1 cellular context compared by ENCODE assay signal in the genomic region with DNA sequence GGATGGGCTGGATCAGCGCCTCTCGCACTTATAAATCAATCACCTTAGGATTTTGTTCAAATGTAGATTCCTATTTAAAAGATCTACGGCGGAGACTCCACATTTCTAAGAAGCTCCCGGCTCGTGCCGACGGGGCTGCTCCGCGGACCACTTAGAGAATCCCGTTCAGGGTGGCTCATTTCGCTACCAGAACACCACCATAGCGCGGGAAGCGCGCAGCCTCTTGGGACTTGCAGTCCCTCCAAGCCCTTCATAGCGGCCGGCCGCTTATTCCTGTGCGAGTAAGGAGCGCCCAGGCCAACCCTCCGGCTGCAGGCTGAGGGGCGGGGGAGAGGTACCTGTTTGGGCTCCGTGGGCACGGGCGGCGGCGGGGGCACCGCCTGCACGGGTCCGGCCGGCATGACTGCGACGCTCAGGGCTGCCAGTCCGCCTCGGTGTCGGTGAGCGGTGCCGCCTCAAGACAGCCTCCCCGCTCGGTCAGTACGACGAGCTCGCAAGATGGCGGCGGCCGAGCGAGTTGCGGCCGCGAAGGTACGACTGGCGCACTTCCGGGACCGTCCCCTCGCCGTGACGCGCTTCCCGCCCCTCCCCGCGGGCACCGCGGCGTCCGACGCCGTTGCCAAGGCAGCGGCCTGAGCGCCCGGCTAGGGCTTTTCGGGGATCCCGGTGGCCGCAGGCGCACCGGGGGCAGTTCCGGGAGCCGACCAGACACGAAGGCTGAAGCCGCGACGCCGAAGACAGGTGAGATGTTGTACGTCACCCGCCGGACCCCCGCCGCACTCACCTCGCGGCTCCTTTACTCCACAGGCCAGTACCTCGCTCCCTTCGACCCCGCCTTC.
TF ChIP-seq lines count a peak whose summit lies in the region.

Gene CCDC157, plus strand, starts transcription at position 616 of the 839 bp plus-strand sequence. CDS start 8,994 bp downstream, outside the sequence.
A gene with protein sequence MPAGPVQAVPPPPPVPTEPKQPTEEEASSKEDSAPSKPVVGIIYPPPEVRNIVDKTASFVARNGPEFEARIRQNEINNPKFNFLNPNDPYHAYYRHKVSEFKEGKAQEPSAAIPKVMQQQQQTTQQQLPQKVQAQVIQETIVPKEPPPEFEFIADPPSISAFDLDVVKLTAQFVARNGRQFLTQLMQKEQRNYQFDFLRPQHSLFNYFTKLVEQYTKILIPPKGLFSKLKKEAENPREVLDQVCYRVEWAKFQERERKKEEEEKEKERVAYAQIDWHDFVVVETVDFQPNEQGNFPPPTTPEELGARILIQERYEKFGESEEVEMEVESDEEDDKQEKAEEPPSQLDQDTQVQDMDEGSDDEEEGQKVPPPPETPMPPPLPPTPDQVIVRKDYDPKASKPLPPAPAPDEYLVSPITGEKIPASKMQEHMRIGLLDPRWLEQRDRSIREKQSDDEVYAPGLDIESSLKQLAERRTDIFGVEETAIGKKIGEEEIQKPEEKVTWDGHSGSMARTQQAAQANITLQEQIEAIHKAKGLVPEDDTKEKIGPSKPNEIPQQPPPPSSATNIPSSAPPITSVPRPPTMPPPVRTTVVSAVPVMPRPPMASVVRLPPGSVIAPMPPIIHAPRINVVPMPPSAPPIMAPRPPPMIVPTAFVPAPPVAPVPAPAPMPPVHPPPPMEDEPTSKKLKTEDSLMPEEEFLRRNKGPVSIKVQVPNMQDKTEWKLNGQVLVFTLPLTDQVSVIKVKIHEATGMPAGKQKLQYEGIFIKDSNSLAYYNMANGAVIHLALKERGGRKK (minus strand): TSS at position 503 of the 839 bp plus-strand sequence. CDS start 102 bp downstream, at position 401.

TF ChIP-seq in HepG2, 621 proteins besides CTCF, POLR2A, EP300 and RAD21 (continued from another document and continues in another):
- TF ChIP-seq ZNF235 (CRISPR knock-in tag; IDR thresholded peaks at IDR 0.05; ENCODE audit: borderline replicate concordance), result no peak
- no peak for TF ChIP-seq ZNF746 (CRISPR knock-in tag; IDR thresholded peaks at IDR 0.05)
- no peak for TF ChIP-seq FOXJ3 (CRISPR knock-in tag; IDR thresholded peaks at IDR 0.05; ENCODE audit: borderline replicate concordance)
- peak; percentile 95 for TF ChIP-seq RFX3 (CRISPR knock-in tag; IDR thresholded peaks at IDR 0.05)
- TF ChIP-seq ZNF251 (CRISPR knock-in tag; IDR thresholded peaks at IDR 0.05), result no peak
- no peak for TF ChIP-seq NFE2L2 (IDR thresholded peaks at IDR 0.05; ENCODE audit: low read length)
- TF ChIP-seq HMGXB4 (CRISPR knock-in tag; IDR thresholded peaks at IDR 0.05; ENCODE audit: borderline replicate concordance in 1 of 2, low read depth in 1 of 2), result peak in 1 of 2 experiments; percentile 71
- no peak for TF ChIP-seq MIER2 (CRISPR knock-in tag; IDR thresholded peaks at IDR 0.05)
- no peak for TF ChIP-seq ATAD3A (CRISPR knock-in tag; IDR thresholded peaks at IDR 0.05)
- TF ChIP-seq ZNF333 (CRISPR knock-in tag; IDR thresholded peaks at IDR 0.05; ENCODE audit: borderline replicate concordance), result peak; percentile 48; the same call in 1 of the 2 replicates
- no peak for TF ChIP-seq SYNCRIP (IDR thresholded peaks at IDR 0.05; ENCODE audit: insufficient read depth, low read depth, low read length)
- TF ChIP-seq ETV5 (CRISPR knock-in tag; IDR thresholded peaks at IDR 0.05; ENCODE audit: borderline replicate concordance), result peak; percentile 71
- no peak for TF ChIP-seq ZNF703 (CRISPR knock-in tag; IDR thresholded peaks at IDR 0.05; ENCODE audit: borderline replicate concordance)
- TF ChIP-seq, protein P1, sequence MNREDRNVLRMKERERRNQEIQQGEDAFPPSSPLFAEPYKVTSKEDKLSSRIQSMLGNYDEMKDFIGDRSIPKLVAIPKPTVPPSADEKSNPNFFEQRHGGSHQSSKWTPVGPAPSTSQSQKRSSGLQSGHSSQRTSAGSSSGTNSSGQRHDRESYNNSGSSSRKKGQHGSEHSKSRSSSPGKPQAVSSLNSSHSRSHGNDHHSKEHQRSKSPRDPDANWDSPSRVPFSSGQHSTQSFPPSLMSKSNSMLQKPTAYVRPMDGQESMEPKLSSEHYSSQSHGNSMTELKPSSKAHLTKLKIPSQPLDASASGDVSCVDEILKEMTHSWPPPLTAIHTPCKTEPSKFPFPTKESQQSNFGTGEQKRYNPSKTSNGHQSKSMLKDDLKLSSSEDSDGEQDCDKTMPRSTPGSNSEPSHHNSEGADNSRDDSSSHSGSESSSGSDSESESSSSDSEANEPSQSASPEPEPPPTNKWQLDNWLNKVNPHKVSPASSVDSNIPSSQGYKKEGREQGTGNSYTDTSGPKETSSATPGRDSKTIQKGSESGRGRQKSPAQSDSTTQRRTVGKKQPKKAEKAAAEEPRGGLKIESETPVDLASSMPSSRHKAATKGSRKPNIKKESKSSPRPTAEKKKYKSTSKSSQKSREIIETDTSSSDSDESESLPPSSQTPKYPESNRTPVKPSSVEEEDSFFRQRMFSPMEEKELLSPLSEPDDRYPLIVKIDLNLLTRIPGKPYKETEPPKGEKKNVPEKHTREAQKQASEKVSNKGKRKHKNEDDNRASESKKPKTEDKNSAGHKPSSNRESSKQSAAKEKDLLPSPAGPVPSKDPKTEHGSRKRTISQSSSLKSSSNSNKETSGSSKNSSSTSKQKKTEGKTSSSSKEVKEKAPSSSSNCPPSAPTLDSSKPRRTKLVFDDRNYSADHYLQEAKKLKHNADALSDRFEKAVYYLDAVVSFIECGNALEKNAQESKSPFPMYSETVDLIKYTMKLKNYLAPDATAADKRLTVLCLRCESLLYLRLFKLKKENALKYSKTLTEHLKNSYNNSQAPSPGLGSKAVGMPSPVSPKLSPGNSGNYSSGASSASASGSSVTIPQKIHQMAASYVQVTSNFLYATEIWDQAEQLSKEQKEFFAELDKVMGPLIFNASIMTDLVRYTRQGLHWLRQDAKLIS (CRISPR knock-in tag; IDR thresholded peaks at IDR 0.05), result no peak
- TF ChIP-seq GABPA (IDR thresholded peaks at IDR 0.05; ENCODE audit: low read depth, low read length), result peak; percentile 95
- TF ChIP-seq GABPA (CRISPR knock-in tag; IDR thresholded peaks at IDR 0.05; ENCODE audit: low read depth), result peak; percentile 88
- TF ChIP-seq DNMT1 (CRISPR knock-in tag; IDR thresholded peaks at IDR 0.05), result 0 out of 2 replicates have a peak, but pooled peaks have one; percentile 73
- TF ChIP-seq TARDBP (CRISPR knock-in tag; IDR thresholded peaks at IDR 0.05), result peak; percentile 71
- peak; percentile 74 for TF ChIP-seq ZNF503 (CRISPR knock-in tag; IDR thresholded peaks at IDR 0.05)
- TF ChIP-seq FOXM1 (CRISPR knock-in tag; IDR thresholded peaks at IDR 0.05), result peak; percentile 80; the same call in 1 of the 2 replicates
- TF ChIP-seq DDIT3 (CRISPR knock-in tag; IDR thresholded peaks at IDR 0.05), result no peak
- peak; percentile 78 for TF ChIP-seq NFRKB (IDR thresholded peaks at IDR 0.05)
- no peak for TF ChIP-seq JUN (CRISPR knock-in tag; IDR thresholded peaks at IDR 0.05)
- TF ChIP-seq HOXA3 (CRISPR knock-in tag; IDR thresholded peaks at IDR 0.05), result peak; percentile 100
- TF ChIP-seq HNF4A (CRISPR knock-in tag; IDR thresholded peaks at IDR 0.05), result peak; percentile 36; the same call in 1 of the 2 replicates
- no peak for TF ChIP-seq ARID3A (IDR thresholded peaks at IDR 0.05; ENCODE audit: low read depth, low read length)
- TF ChIP-seq KAT8 (CRISPR knock-in tag; IDR thresholded peaks at IDR 0.05), result peak; percentile 95
- TF ChIP-seq, protein P2, sequence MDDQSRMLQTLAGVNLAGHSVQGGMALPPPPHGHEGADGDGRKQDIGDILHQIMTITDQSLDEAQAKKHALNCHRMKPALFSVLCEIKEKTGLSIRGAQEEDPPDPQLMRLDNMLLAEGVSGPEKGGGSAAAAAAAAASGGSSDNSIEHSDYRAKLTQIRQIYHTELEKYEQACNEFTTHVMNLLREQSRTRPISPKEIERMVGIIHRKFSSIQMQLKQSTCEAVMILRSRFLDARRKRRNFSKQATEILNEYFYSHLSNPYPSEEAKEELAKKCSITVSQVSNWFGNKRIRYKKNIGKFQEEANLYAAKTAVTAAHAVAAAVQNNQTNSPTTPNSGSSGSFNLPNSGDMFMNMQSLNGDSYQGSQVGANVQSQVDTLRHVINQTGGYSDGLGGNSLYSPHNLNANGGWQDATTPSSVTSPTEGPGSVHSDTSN (CRISPR knock-in tag; IDR thresholded peaks at IDR 0.05; ENCODE audit: borderline replicate concordance), result 0 out of 2 replicates have a peak, but pooled peaks have one; percentile 12
- TF ChIP-seq, protein P3, sequence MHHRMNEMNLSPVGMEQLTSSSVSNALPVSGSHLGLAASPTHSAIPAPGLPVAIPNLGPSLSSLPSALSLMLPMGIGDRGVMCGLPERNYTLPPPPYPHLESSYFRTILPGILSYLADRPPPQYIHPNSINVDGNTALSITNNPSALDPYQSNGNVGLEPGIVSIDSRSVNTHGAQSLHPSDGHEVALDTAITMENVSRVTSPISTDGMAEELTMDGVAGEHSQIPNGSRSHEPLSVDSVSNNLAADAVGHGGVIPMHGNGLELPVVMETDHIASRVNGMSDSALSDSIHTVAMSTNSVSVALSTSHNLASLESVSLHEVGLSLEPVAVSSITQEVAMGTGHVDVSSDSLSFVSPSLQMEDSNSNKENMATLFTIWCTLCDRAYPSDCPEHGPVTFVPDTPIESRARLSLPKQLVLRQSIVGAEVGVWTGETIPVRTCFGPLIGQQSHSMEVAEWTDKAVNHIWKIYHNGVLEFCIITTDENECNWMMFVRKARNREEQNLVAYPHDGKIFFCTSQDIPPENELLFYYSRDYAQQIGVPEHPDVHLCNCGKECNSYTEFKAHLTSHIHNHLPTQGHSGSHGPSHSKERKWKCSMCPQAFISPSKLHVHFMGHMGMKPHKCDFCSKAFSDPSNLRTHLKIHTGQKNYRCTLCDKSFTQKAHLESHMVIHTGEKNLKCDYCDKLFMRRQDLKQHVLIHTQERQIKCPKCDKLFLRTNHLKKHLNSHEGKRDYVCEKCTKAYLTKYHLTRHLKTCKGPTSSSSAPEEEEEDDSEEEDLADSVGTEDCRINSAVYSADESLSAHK (CRISPR knock-in tag; IDR thresholded peaks at IDR 0.05; ENCODE audit: borderline replicate concordance), result no peak
- peak; percentile 85 for TF ChIP-seq CBFB (CRISPR knock-in tag; IDR thresholded peaks at IDR 0.05)
- TF ChIP-seq ZNF576 (CRISPR knock-in tag; IDR thresholded peaks at IDR 0.05), result no peak
- TF ChIP-seq JDP2 (CRISPR knock-in tag; IDR thresholded peaks at IDR 0.05; ENCODE audit: borderline replicate concordance), result no peak
- no peak for TF ChIP-seq ZNF260 (CRISPR knock-in tag; IDR thresholded peaks at IDR 0.05; ENCODE audit: borderline replicate concordance, low read depth)
- TF ChIP-seq ZNF781 (CRISPR knock-in tag; IDR thresholded peaks at IDR 0.05; ENCODE audit: borderline replicate concordance, not compliant biosample characterization), result no peak
- peak; percentile 85; the same call in 1 of the 2 replicates for TF ChIP-seq ISX (CRISPR knock-in tag; conservative IDR thresholded peaks at IDR 0.05)
